28 cellular contexts compared by ENCODE assay signal in genomic region chr16:1917056-1917664, GRCh38. TPM values are rescaled to one million over a fixed set of nuclear protein-coding genes. Genes with fewer than 3 reads are reported as not detected.
DNase-seq lines count a peak whose midpoint lies in the region; ATAC-seq and TF ChIP-seq lines count a peak whose summit lies in the region.
"Had no signal": no experiment of that assay in that cellular context is flagged by ENCODE, and none has a peak within 500 bp of the region (broad histone marks: within the 10 kb centered on the region; RNA-seq: fewer than 3 reads in every experiment).

No MANE protein-coding gene starts in this region.

- H3K9me3 ChIP-seq in Panc1 (ENCODE audit: control insufficient read depth, insufficient read depth, low read depth, low read length) (no peaks in the 10 kb centered on the region), iPS-18c (ENCODE audit: control insufficient read depth, insufficient read depth, low read length) (peaks cover 2% of the 10 kb centered on the region), thyroid gland (no peaks in the 10 kb centered on the region)
- H3K9me3 ChIP-seq: spleen had no signal

- POLR2A ChIA-PET in Panc1 (lab: Charles Lee): no interaction called here

- in situ Hi-C loops in Panc1 (cut with HindIII; ENCODE audit: low pct_unique_long_range_greater_than_20kb, low sequenced_read_pairs): no loop called here

- TF ChIP-seq POLR2A in thyroid gland (IDR thresholded peaks at IDR 0.05): no peak

- TF ChIP-seq CTCF in Panc1 (IDR thresholded peaks at IDR 0.05) (no peak), thyroid gland (IDR thresholded peaks at IDR 0.05) (no peak)

- ATAC-seq in Panc1: no peak
- no peak for ATAC-seq in HG03039 (IDR thresholded peaks at IDR 0.05; ENCODE audit: unreplicated experiment)
- ATAC-seq: SK-N-SH treated with all-trans-retinoic acid at 6 μM for 48 hours; stimulated activated naive CD8-positive, alpha-beta T cell treated with anti-CD3 and anti-CD28 coated beads, Interleukin-15, amount 100 ng/mL, for 72 hours had no signal

- CTCF ChIA-PET in Panc1 (lab: Charles Lee): no interaction called here

- BruUV-seq in Panc1 (replicated peaks; lab: Mats Ljungman, UMichigan): no TSS peak

- H3K27me3 ChIP-seq in Panc1 (ENCODE audit: control insufficient read depth, insufficient read depth, low read length): peaks cover 2% of the 10 kb centered on the region; the same call in 1 of the 2 replicates
- peaks cover 12% of the 10 kb centered on the region for H3K27me3 ChIP-seq in thyroid gland

- peaks cover 24% of the 10 kb centered on the region for H3K4me1 ChIP-seq in Panc1 (ENCODE audit: control insufficient read depth, insufficient read depth, low read length)
- H3K4me1 ChIP-seq in thyroid gland: peaks cover 0 to 21% of the 10 kb centered on the region in 2 donors

- WGBS in thyroid gland, 2 donors: 7 to 18% methylated on average over 13 to 22 of the region's 22 CpGs

- intact Hi-C loops in Panc1 (cut with micrococcal nuclease; ENCODE audit: unreplicated experiment): no loop called here
- intact Hi-C loops in thyroid gland (cut with DNase I): no loop called here

- no peaks in the 10 kb centered on the region for H3K36me3 ChIP-seq in Panc1 (ENCODE audit: control insufficient read depth, insufficient read depth, low read length)
- no peaks in the 10 kb centered on the region for H3K36me3 ChIP-seq in thyroid gland
- H3K36me3 ChIP-seq: BLaER1 treated with 17β-estradiol and CSF1 and Interleukin-3, amounts not matched to agents 10 nM and 100 nM; spleen; WERI-Rb-1 had no signal

- H3K27ac ChIP-seq in Panc1 (ENCODE audit: low read length) (no peak overlapping the region), thyroid gland (no peak overlapping the region)
- H3K27ac ChIP-seq: BLaER1 treated with 17β-estradiol and CSF1 and Interleukin-3, amounts not matched to agents 10 nM and 100 nM; RWPE1; spleen; WERI-Rb-1 had no signal

- DNase-seq in NCI-H748 (lab: John Stamatoyannopoulos, UW; ENCODE audit: unreplicated experiment) (peak; percentile 24), NCI-H748 treated with DMSO at 0.1 percent for 48 hours (lab: John Stamatoyannopoulos, UW) (no peak), Panc1 (ENCODE audit: low read depth, low spot score) (no peak), thyroid gland (peak; percentile 25 to 38), RKO (ENCODE audit: low spot score) (no peak)
- no peak for DNase-seq in stimulated activated CD4-positive, alpha-beta T cell treated with anti-CD3 and anti-CD28 coated beads, Interleukin-4, amount 100 ng/mL, for 4 hours
- DNase-seq: activated CD8-positive, alpha-beta memory T cell treated with anti-CD3 and anti-CD28 coated beads, Interleukin-2, amount 50 U/mL, for 48 hours; hypothalamus; Kasumi-1; NCI-H2029 treated with DMSO at 0.1 percent for 48 hours; NCI-H446; occipital lobe; spleen; stimulated activated CD4-positive, alpha-beta T cell treated with anti-CD3 and anti-CD28 coated beads, Interleukin-4, amount 100 ng/mL, for 24 hours; stimulated activated naive CD8-positive, alpha-beta T cell treated with anti-CD3 and anti-CD28 coated beads, Interleukin-15, amount 100 ng/mL, for 72 hours; trophoblast cell; WERI-Rb-1 had no signal

- H3K4me3 ChIP-seq in Panc1 (ENCODE audit: low read depth in 2 of 2, low read length in 2 of 2) (peak overlapping the region; percentile 27 to 32), iPS-18c (ENCODE audit: insufficient read depth, low read depth, low read length) (peak overlapping the region; percentile 31), thyroid gland (replicated peaks in 1 of 3) (no peak overlapping the region)
- H3K4me3 ChIP-seq: BLaER1 treated with 17β-estradiol and CSF1 and Interleukin-3, amounts not matched to agents 10 nM and 100 nM had no signal

RNA-seq across cellular contexts. Expression of gene HS3ST6, which starts 1.1 kb away (rescaled TPM):
- total RNA-seq in Panc1 (2021; ENCODE audit: unreplicated experiment): 3.3 TPM
- polyA plus RNA-seq in Panc1 (2012; ENCODE audit: insufficient read length): 2.3 TPM
- total RNA-seq in thyroid gland: under 1 TPM in 1 of 4 donors, not detected in 3; 0.54 TPM
- total RNA-seq: activated T-helper 2 cell treated with anti-CD3 and anti-CD28 coated beads, Interferon-gamma antibody, Interleukin-2, Interleukin-4, amounts not matched to agents 10 μg/mL and 5 μg/mL and 100 μg/mL, durations not matched to agents 14 hours and 24 hours and 36 hours; astrocyte; epithelial cell of proximal tubule; frontal cortex; occipital lobe had no signal

RNA-seq across cellular contexts. Expression of gene MSRB1, which starts 25.8 kb away (rescaled TPM):
- total RNA-seq in Panc1 (2021; ENCODE audit: unreplicated experiment): 25.3 TPM
- polyA plus RNA-seq in Panc1 (2012; ENCODE audit: insufficient read length): 44.3 TPM
- 10 to 100 TPM in 2 of 4 donors, 1 to 10 TPM in 2; 5.0 to 43.7 (median 12.4) TPM for total RNA-seq in thyroid gland

RNA-seq across cellular contexts. Expression of gene RPL3L, which starts 37.3 kb away (rescaled TPM):
- total RNA-seq in Panc1 (2021; ENCODE audit: unreplicated experiment) (0.26 TPM), thyroid gland (not detected)
- not detected for polyA plus RNA-seq in Panc1 (2012; ENCODE audit: insufficient read length)
- total RNA-seq: astrocyte, epithelial cell of proximal tubule, frontal cortex, G401, kidney epithelial cell, occipital lobe, spleen had no signal

RNA-seq across cellular contexts. Expression of gene NDUFB10, which starts 42.2 kb away (rescaled TPM):
- total RNA-seq in Panc1 (2021; ENCODE audit: unreplicated experiment): 287 TPM
- 493 TPM for polyA plus RNA-seq in Panc1 (2012; ENCODE audit: insufficient read length)
- 100 to 1,000 TPM; 174 to 325 (median 284) TPM for total RNA-seq in thyroid gland

RNA-seq across cellular contexts. Expression of gene MEIOB, which starts 45.2 kb away (rescaled TPM):
- total RNA-seq in Panc1 (2021; ENCODE audit: unreplicated experiment): not detected
- not detected for polyA plus RNA-seq in Panc1 (2012; ENCODE audit: insufficient read length)
- total RNA-seq in thyroid gland: under 1 TPM in 1 of 4 donors, not detected in 3; 0.13 TPM
- total RNA-seq: activated T-helper 2 cell treated with anti-CD3 and anti-CD28 coated beads, Interferon-gamma antibody, Interleukin-2, Interleukin-4, amounts not matched to agents 10 μg/mL and 5 μg/mL and 100 μg/mL, durations not matched to agents 14 hours and 24 hours and 36 hours; occipital lobe; spleen had no signal
- polyA plus RNA-seq: spleen had no signal

Comparison
In these comparisons a context has a peak if more than half of its experiments do, and no peak if none do; other contexts are left out.
1. DNase-seq: peak in NCI-H748 (single experiment) and thyroid gland (2 of 2); none in NCI-H748 treated with DMSO at 0.1 percent for 48 hours (single experiment), Panc1 (single experiment), stimulated activated CD4-positive, alpha-beta T cell treated with anti-CD3 and anti-CD28 coated beads, Interleukin-4, amount 100 ng/mL, for 4 hours (0 of 2) and RKO (single experiment).
2. H3K4me3 ChIP-seq: peak in Panc1 (2 of 2) and iPS-18c (single experiment); none in thyroid gland (0 of 3).